Comparison of ENCODE assay signal across 12 cellular contexts in the genomic region with DNA sequence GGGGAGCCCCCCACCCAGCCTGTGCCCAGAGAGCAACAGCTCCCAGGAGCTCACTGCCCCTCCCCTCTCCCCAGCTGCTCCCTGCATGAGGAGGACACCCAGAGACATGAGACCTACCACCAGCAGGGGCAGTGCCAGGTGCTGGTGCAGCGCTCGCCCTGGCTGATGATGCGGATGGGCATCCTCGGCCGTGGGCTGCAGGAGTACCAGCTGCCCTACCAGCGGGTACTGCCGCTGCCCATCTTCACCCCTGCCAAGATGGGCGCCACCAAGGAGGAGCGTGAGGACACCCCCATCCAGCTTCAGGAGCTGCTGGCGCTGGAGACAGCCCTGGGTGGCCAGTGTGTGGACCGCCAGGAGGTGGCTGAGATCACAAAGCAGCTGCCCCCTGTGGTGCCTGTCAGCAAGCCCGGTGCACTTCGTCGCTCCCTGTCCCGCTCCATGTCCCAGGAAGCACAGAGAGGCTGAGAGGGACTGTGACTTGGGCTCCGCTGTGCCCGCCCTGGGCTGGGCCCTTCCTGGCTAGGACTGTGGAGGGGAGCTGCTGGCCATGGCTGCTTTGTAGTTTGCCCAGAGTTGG. TPM values are rescaled to one million over a fixed set of nuclear protein-coding genes. Genes with fewer than 3 reads are reported as not detected.
DNase-seq lines count a peak whose midpoint lies in the region; ATAC-seq, FAIRE-seq and TF ChIP-seq lines count a peak whose summit lies in the region.
"Had no signal": no experiment of that assay in that cellular context is flagged by ENCODE, and none has a peak within 500 bp of the region (broad histone marks: within the 10 kb centered on the region; RNA-seq: fewer than 3 reads in every experiment).

No MANE protein-coding gene starts in this region.

- H3K9ac ChIP-seq in BLaER1 (peak overlapping the region; percentile 19; the same call in 1 of the 2 replicates), Karpas-422 (ENCODE audit: low read length) (no peak overlapping the region), astrocyte (ENCODE audit: low read length) (no peak overlapping the region), smooth muscle cell (ENCODE audit: low read depth) (no peak overlapping the region)

- TF ChIP-seq CTCF in astrocyte (IDR thresholded peaks at IDR 0.05; ENCODE audit: insufficient read depth, low read depth, low read length) (no peak), smooth muscle cell (IDR thresholded peaks at IDR 0.05; ENCODE audit: borderline replicate concordance, insufficient read depth, poor library complexity, severe bottlenecking) (no peak)

- H3K4me3 ChIP-seq in BLaER1 = no peak overlapping the region
- no peak overlapping the region for H3K4me3 ChIP-seq in Karpas-422 (ENCODE audit: low read length)
- H3K4me3 ChIP-seq in astrocyte (ENCODE audit: insufficient read depth, low read depth, low read length) = no peak overlapping the region
- H3K4me3 ChIP-seq in smooth muscle cell = no peak overlapping the region
- H3K4me3 ChIP-seq: SJCRH30, uterus had no signal

- FAIRE-seq in astrocyte (lab: Jason Lieb, UNC) = no peak
- FAIRE-seq: small intestine had no signal

- no peaks in the 10 kb centered on the region for H3F3A ChIP-seq in smooth muscle cell (ENCODE audit: low read depth)

- peaks cover 44% of the 10 kb centered on the region for H4K20me1 ChIP-seq in BLaER1
- no peaks in the 10 kb centered on the region; the same call in 1 of the 2 replicates for H4K20me1 ChIP-seq in Karpas-422 (ENCODE audit: insufficient read depth, low read depth, low read length)
- H4K20me1 ChIP-seq in astrocyte (ENCODE audit: insufficient read depth, low read length) = peaks cover 17% of the 10 kb centered on the region
- H4K20me1 ChIP-seq in smooth muscle cell (ENCODE audit: low read depth) = peaks cover 6% of the 10 kb centered on the region

- H2AFZ ChIP-seq in Karpas-422 (ENCODE audit: low read length) (no peak overlapping the region), astrocyte (ENCODE audit: low read depth, low read length) (no peak overlapping the region), smooth muscle cell (ENCODE audit: low read depth) (no peak overlapping the region)

- H3K9me3 ChIP-seq in BLaER1 = no peaks in the 10 kb centered on the region
- H3K9me3 ChIP-seq in Karpas-422 (ENCODE audit: low read length) = no peaks in the 10 kb centered on the region
- no peaks in the 10 kb centered on the region for H3K9me3 ChIP-seq in astrocyte (ENCODE audit: insufficient read depth, low read depth, low read length)
- no peaks in the 10 kb centered on the region for H3K9me3 ChIP-seq in smooth muscle cell (replicated peaks; ENCODE audit: low read depth)
- H3K9me3 ChIP-seq: SJCRH30, uterus had no signal

- H3K4me1 Mint-ChIP-seq in astrocyte (ENCODE audit: low read depth, unreplicated experiment) = peaks cover 7% of the 10 kb centered on the region
- peaks cover 13% of the 10 kb centered on the region for H3K4me1 Mint-ChIP-seq in memory B cell

- peaks cover 47% of the 10 kb centered on the region for H3K27me3 ChIP-seq in BLaER1
- no peaks in the 10 kb centered on the region for H3K27me3 ChIP-seq in Karpas-422 (ENCODE audit: low read length)
- peaks cover 21% of the 10 kb centered on the region for H3K27me3 ChIP-seq in astrocyte (ENCODE audit: insufficient read depth, low read length)
- H3K27me3 ChIP-seq in smooth muscle cell (ENCODE audit: low read depth) = peaks cover 55% of the 10 kb centered on the region
- H3K27me3 ChIP-seq: SJCRH30 had no signal

- H3K4me2 ChIP-seq in BLaER1 (peak overlapping the region; percentile 86), Karpas-422 (ENCODE audit: low read depth, low read length, poor library complexity, severe bottlenecking) (no peak overlapping the region), astrocyte (ENCODE audit: low read length) (no peak overlapping the region), smooth muscle cell (no peak overlapping the region)

- H3K36me3 ChIP-seq in BLaER1 (peaks cover 20% of the 10 kb centered on the region), Karpas-422 (ENCODE audit: insufficient read depth, low read length) (no peaks in the 10 kb centered on the region), astrocyte (ENCODE audit: insufficient read depth, low read length) (no peaks in the 10 kb centered on the region), smooth muscle cell (ENCODE audit: low read depth) (no peaks in the 10 kb centered on the region)
- H3K36me3 ChIP-seq: uterus had no signal

- 66% methylated on average over 17 of the region's 17 CpGs for WGBS in smooth muscle cell (ENCODE audit: low lambda C conversion rate)

- no peaks in the 10 kb centered on the region for H3K9me3 Mint-ChIP-seq in astrocyte (ENCODE audit: unreplicated experiment)
- no peaks in the 10 kb centered on the region for H3K9me3 Mint-ChIP-seq in memory B cell
- H3K9me3 Mint-ChIP-seq: activated naive CD4-positive, alpha-beta T cell treated with anti-CD3 and anti-CD28 coated beads, Interleukin-2, amount 50 U/mL, for 72 hours had no signal

- H3K36me3 Mint-ChIP-seq in astrocyte (ENCODE audit: low read depth, unreplicated experiment) (peaks cover 5% of the 10 kb centered on the region), memory B cell (peaks cover 5% of the 10 kb centered on the region)
- H3K36me3 Mint-ChIP-seq: activated naive CD4-positive, alpha-beta T cell treated with anti-CD3 and anti-CD28 coated beads, Interleukin-2, amount 50 U/mL, for 72 hours had no signal

- H3K9me2 ChIP-seq in Karpas-422 (replicated peaks; ENCODE audit: insufficient read depth, low read length) = no peaks in the 10 kb centered on the region

- H3K4me1 ChIP-seq in BLaER1 (peaks cover 81% of the 10 kb centered on the region), Karpas-422 (ENCODE audit: low read length) (peaks cover 18% of the 10 kb centered on the region), astrocyte (ENCODE audit: insufficient read depth, low read length) (peaks cover 5% of the 10 kb centered on the region), smooth muscle cell (ENCODE audit: low read depth) (peaks cover 10% of the 10 kb centered on the region)

- H3K27ac Mint-ChIP-seq in astrocyte (ENCODE audit: unreplicated experiment) (peak overlapping the region; percentile 77), memory B cell (no peak overlapping the region)
- H3K27ac Mint-ChIP-seq: activated naive CD4-positive, alpha-beta T cell treated with anti-CD3 and anti-CD28 coated beads, Interleukin-2, amount 50 U/mL, for 72 hours had no signal

- H3K4me3 Mint-ChIP-seq in astrocyte (ENCODE audit: unreplicated experiment) (no peak overlapping the region), memory B cell (no peak overlapping the region)

- H3K79me2 ChIP-seq in Karpas-422 (ENCODE audit: low read length) = no peaks in the 10 kb centered on the region
- H3K79me2 ChIP-seq in astrocyte (ENCODE audit: insufficient read depth, low read length) = no peaks in the 10 kb centered on the region
- no peaks in the 10 kb centered on the region for H3K79me2 ChIP-seq in smooth muscle cell (ENCODE audit: low read depth)

- peak; percentile 35 for ATAC-seq in memory B cell (ENCODE audit: low read depth)
- ATAC-seq in GM18511 (IDR thresholded peaks at IDR 0.05; ENCODE audit: unreplicated experiment) = no peak
- ATAC-seq in GM19324 (IDR thresholded peaks at IDR 0.05; ENCODE audit: low FRiP score, unreplicated experiment) = no peak
- no peak for ATAC-seq in HG03521 (IDR thresholded peaks at IDR 0.05; ENCODE audit: unreplicated experiment)

- DNase-seq in Karpas-422 (peak; percentile 61), astrocyte (ENCODE audit: low read depth) (no peak), memory B cell (ENCODE audit: low spot score in 2 of 2) (no peak), smooth muscle cell (lab: John Stamatoyannopoulos, UW; ENCODE audit: unreplicated experiment) (no peak)
- DNase-seq: small intestine, uterus had no signal

- H3K27ac ChIP-seq in BLaER1 (no peak overlapping the region), Karpas-422 (ENCODE audit: low read length) (no peak overlapping the region), astrocyte (ENCODE audit: low read depth, low read length) (no peak overlapping the region), smooth muscle cell (ENCODE audit: low read depth) (no peak overlapping the region)

- H3K27me3 Mint-ChIP-seq in astrocyte (ENCODE audit: low read depth, unreplicated experiment) (peaks cover 21% of the 10 kb centered on the region), memory B cell (peaks cover 6% of the 10 kb centered on the region)

RNA-seq across cellular contexts. Expression of a gene that starts 0.6 kb away (rescaled TPM):
- total RNA-seq in Karpas-422 (2014; rRNA removed; shearing (Covaris generic); ENCODE audit: low replicate concordance) = 1.5 and 1.9 TPM in 2 replicates
- 0.98 and 1.4 TPM in 2 replicates for total RNA-seq in astrocyte
- 1.1 TPM in 1 of 2 replicates, not detected in the other for total RNA-seq in smooth muscle cell
- 0.41 and 0.69 TPM in 2 replicates for polyA plus RNA-seq in smooth muscle cell

RNA-seq across cellular contexts. Expression of a gene that starts 2.5 kb away (rescaled TPM):
- 6.8 TPM in 1 of 2 replicates, not detected in the other for total RNA-seq in Karpas-422 (2014; rRNA removed; shearing (Covaris generic); ENCODE audit: low replicate concordance)
- total RNA-seq in astrocyte = 0.59 and 1.5 TPM in 2 replicates
- total RNA-seq in smooth muscle cell = not detected in 2 replicates
- 0.23 and 1.3 TPM in 2 replicates for polyA plus RNA-seq in smooth muscle cell

RNA-seq across cellular contexts. Expression of a gene that starts 22.1 kb away (rescaled TPM):
- 10.6 and 20.2 TPM in 2 replicates for total RNA-seq in Karpas-422 (2014; rRNA removed; shearing (Covaris generic); ENCODE audit: low replicate concordance)
- total RNA-seq in astrocyte = 12.2 and 15.6 TPM in 2 replicates
- total RNA-seq in smooth muscle cell = 16.5 and 19.4 TPM in 2 replicates
- polyA plus RNA-seq in smooth muscle cell = 19.1 and 26.4 TPM in 2 replicates

RNA-seq across cellular contexts. Expression of a gene that starts 28.8 kb away (rescaled TPM):
- total RNA-seq in Karpas-422 (2014; rRNA removed; shearing (Covaris generic); ENCODE audit: low replicate concordance) = 42.9 and 43.5 TPM in 2 replicates
- total RNA-seq in astrocyte = 51.2 and 62.1 TPM in 2 replicates
- 33.7 and 37.5 TPM in 2 replicates for total RNA-seq in smooth muscle cell
- 53.3 and 61.8 TPM in 2 replicates for polyA plus RNA-seq in smooth muscle cell

RNA-seq across cellular contexts. Expression of a gene that starts 34.1 kb away (rescaled TPM):
- 7.3 and 10.9 TPM in 2 replicates for total RNA-seq in Karpas-422 (2014; rRNA removed; shearing (Covaris generic); ENCODE audit: low replicate concordance)
- 64.0 and 70.4 TPM in 2 replicates for total RNA-seq in astrocyte
- total RNA-seq in smooth muscle cell = 44.5 and 49.4 TPM in 2 replicates
- polyA plus RNA-seq in smooth muscle cell = 53.6 and 56.1 TPM in 2 replicates
